8 cellular contexts compared by ENCODE assay signal in the genomic region with DNA sequence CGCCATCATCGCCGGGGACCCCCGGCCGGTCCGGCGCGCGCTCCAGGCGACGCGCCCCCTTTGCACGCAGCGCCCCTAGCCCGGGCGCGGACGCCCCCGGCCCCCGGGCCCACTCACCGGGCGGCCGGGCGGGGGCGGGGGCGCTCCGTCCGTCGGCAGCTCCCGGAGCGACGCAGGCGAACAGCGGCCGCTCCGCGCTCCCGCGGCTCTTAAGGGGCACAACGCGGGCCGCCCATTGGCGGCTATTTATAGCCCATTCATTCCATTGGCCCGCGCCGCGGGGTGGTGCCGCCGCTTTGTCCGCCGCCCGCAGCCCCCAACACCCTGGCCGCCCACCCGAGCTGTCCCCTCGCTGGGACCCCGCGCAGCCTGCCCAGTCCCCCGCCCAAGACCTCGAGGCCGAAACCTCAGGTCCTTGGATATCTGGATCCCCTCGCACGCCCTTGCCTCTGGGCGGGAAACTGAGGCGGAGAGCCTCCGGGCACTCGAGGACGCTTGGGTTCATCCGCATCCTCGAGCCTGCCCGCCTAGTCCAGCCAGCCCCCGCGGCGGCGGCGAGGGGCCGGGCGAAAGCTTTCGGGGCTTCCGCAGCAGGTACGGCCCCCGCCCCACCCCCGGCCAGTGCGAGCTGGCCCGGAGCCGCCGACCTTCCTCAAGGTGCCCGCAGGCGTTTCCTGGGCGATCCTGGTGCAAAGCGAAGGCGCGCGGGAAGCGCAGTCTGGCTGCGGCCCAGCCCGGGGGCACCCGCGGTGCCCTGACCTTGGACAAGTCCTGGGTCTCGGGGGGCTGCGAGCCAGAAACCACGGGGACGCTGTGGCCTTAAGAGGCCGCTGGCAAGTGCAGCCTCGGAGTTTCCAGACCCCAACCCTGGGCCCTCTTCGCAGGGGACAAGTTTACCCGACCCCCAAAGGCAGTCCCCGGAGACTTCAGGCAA. TPM values are rescaled to one million over a fixed set of nuclear protein-coding genes. Genes with fewer than 3 reads are reported as not detected.
DNase-seq lines count a peak whose midpoint lies in the region; FAIRE-seq and TF ChIP-seq lines count a peak whose summit lies in the region.

A gene (minus strand): TSS at position 182 of the 934 bp plus-strand sequence. CDS start 337 bp downstream, outside the sequence.

- H3K27me3 ChIP-seq in dorsolateral prefrontal cortex (no peaks in the 10 kb centered on the region), liver (ENCODE audit: control insufficient read depth in 4 of 4, insufficient read depth in 4 of 4, low read length in 3 of 4) (no peaks in the 10 kb centered on the region)

- TF ChIP-seq CTCF in RWPE1 (conservative IDR thresholded peaks at IDR 0.05; ENCODE audit: low read depth) (no peak), dorsolateral prefrontal cortex (IDR thresholded peaks at IDR 0.05 in 54 of 56, conservative IDR thresholded peaks at IDR 0.05 in 2 of 56; ENCODE audit: low read depth in 1 of 56, partially characterized antibody in 56 of 56) (peak in 3 of 56 donors; percentile 10 to 15 (median 11)), liver (IDR thresholded peaks at IDR 0.05; ENCODE audit: low read depth, low read length, missing input control) (no peak), subcutaneous adipose tissue (IDR thresholded peaks at IDR 0.05; ENCODE audit: low read depth) (no peak)

- CTCF ChIA-PET in RWPE1 (lab: Yijun Ruan, JAX), result interaction anchor here (0.6 to 6.2 kb wide), 4 partner anchors 19 to 41 kb away, joined by 3 to 57 read pairs (median 5); no protein-coding TSS in a partner anchor

- FAIRE-seq in RCC 7860 (lab: Jason Lieb, UNC), result no peak

- intact Hi-C loops in dorsolateral prefrontal cortex (cut with DNase I), result loop anchor here in 1 of 2 donors (1.0 kb wide), 1 partner anchor 20 kb away; no protein-coding TSS in a partner anchor

- H3K36me3 ChIP-seq in liver (ENCODE audit: control insufficient read depth in 4 of 4, insufficient read depth in 3 of 4, low read depth in 1 of 4, low read length in 3 of 4), result no peaks in the 10 kb centered on the region

- no peak within 1 kb of the TSS for H3K9ac ChIP-seq in liver (ENCODE audit: low read depth in 1 of 2, low read length in 2 of 2)

- TF ChIP-seq RAD21 in liver (IDR thresholded peaks at IDR 0.05), result no peak

- peaks cover 21 to 74% (median 33%) of the 10 kb centered on the region in 4 donors for H3K4me1 ChIP-seq in liver (ENCODE audit: control insufficient read depth in 4 of 4, insufficient read depth in 4 of 4, low read length in 3 of 4)

- peak within 1 kb of the TSS; percentile 65 to 93 (median 84) for H3K4me3 ChIP-seq in dorsolateral prefrontal cortex
- H3K4me3 ChIP-seq in liver (ENCODE audit: low read depth in 1 of 3, low read length in 3 of 3), result peak within 1 kb of the TSS in 1 of 3 donors; percentile 51

- DNase-seq in COR-L47 (lab: John Stamatoyannopoulos, UW), result peak; percentile 94
- peak; percentile 91 for DNase-seq in HuH-7.5 (ENCODE audit: low spot score)
- peak; percentile 79 for DNase-seq in RWPE1 (ENCODE audit: low spot score)
- DNase-seq in dorsolateral prefrontal cortex, result peak; percentile 79 to 95 (median 88)
- DNase-seq in RCC 7860 (ENCODE audit: low spot score), result no peak
- DNase-seq in stimulated activated CD4-positive, alpha-beta T cell treated with anti-CD3 and anti-CD28 coated beads, Interleukin-2, amount 100 ng/mL, for 48 hours, result no peak

- H3K9me3 ChIP-seq in liver (ENCODE audit: control insufficient read depth in 4 of 4, low read length in 3 of 4), result no peaks in the 10 kb centered on the region

- H3K27ac ChIP-seq in RWPE1, result peak within 1 kb of the TSS; percentile 100
- H3K27ac ChIP-seq in dorsolateral prefrontal cortex, result peak within 1 kb of the TSS; percentile 65 to 97 (median 93)
- peak within 1 kb of the TSS in 1 of 2 donors; percentile 12 for H3K27ac ChIP-seq in liver (ENCODE audit: low read depth in 1 of 2, low read length in 2 of 2)

- 8% methylated on average over 107 of the region's 107 CpGs for WGBS in liver

- POLR2A ChIA-PET in RWPE1 (lab: Yijun Ruan, JAX; ENCODE audit: low non-redundant PET), result interaction anchor here (1.0 to 2.0 kb wide), 2 partner anchors 10 to 17 kb away, joined by 4 to 8 read pairs; no protein-coding TSS in a partner anchor

TF ChIP-seq in liver, 16 proteins besides CTCF, POLR2A, EP300 and RAD21:
- no peak for TF ChIP-seq SP1 (IDR thresholded peaks at IDR 0.05)
- no peak for TF ChIP-seq GABPA (IDR thresholded peaks at IDR 0.05 in 1 of 2, conservative IDR thresholded peaks at IDR 0.05 in 1 of 2)
- TF ChIP-seq, protein P1, sequence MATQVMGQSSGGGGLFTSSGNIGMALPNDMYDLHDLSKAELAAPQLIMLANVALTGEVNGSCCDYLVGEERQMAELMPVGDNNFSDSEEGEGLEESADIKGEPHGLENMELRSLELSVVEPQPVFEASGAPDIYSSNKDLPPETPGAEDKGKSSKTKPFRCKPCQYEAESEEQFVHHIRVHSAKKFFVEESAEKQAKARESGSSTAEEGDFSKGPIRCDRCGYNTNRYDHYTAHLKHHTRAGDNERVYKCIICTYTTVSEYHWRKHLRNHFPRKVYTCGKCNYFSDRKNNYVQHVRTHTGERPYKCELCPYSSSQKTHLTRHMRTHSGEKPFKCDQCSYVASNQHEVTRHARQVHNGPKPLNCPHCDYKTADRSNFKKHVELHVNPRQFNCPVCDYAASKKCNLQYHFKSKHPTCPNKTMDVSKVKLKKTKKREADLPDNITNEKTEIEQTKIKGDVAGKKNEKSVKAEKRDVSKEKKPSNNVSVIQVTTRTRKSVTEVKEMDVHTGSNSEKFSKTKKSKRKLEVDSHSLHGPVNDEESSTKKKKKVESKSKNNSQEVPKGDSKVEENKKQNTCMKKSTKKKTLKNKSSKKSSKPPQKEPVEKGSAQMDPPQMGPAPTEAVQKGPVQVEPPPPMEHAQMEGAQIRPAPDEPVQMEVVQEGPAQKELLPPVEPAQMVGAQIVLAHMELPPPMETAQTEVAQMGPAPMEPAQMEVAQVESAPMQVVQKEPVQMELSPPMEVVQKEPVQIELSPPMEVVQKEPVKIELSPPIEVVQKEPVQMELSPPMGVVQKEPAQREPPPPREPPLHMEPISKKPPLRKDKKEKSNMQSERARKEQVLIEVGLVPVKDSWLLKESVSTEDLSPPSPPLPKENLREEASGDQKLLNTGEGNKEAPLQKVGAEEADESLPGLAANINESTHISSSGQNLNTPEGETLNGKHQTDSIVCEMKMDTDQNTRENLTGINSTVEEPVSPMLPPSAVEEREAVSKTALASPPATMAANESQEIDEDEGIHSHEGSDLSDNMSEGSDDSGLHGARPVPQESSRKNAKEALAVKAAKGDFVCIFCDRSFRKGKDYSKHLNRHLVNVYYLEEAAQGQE (IDR thresholded peaks at IDR 0.05), result no peak
- no peak for TF ChIP-seq HNF4A (conservative IDR thresholded peaks at IDR 0.05)
- TF ChIP-seq FOXA1 (IDR thresholded peaks at IDR 0.05), result no peak
- no peak for TF ChIP-seq NR2F2 (IDR thresholded peaks at IDR 0.05)
- no peak for TF ChIP-seq HNF4G (IDR thresholded peaks at IDR 0.05)
- TF ChIP-seq FOXA2 (IDR thresholded peaks at IDR 0.05), result no peak
- no peak for TF ChIP-seq EGR1 (IDR thresholded peaks at IDR 0.05; ENCODE audit: low read depth in 2 of 2)
- TF ChIP-seq, protein P2, sequence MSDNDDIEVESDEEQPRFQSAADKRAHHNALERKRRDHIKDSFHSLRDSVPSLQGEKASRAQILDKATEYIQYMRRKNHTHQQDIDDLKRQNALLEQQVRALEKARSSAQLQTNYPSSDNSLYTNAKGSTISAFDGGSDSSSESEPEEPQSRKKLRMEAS (IDR thresholded peaks at IDR 0.05), result no peak
- TF ChIP-seq JUND (IDR thresholded peaks at IDR 0.05), result no peak
- TF ChIP-seq, protein P3, sequence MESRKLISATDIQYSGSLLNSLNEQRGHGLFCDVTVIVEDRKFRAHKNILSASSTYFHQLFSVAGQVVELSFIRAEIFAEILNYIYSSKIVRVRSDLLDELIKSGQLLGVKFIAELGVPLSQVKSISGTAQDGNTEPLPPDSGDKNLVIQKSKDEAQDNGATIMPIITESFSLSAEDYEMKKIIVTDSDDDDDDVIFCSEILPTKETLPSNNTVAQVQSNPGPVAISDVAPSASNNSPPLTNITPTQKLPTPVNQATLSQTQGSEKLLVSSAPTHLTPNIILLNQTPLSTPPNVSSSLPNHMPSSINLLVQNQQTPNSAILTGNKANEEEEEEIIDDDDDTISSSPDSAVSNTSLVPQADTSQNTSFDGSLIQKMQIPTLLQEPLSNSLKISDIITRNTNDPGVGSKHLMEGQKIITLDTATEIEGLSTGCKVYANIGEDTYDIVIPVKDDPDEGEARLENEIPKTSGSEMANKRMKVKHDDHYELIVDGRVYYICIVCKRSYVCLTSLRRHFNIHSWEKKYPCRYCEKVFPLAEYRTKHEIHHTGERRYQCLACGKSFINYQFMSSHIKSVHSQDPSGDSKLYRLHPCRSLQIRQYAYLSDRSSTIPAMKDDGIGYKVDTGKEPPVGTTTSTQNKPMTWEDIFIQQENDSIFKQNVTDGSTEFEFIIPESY (IDR thresholded peaks at IDR 0.05), result no peak
- TF ChIP-seq RXRA (IDR thresholded peaks at IDR 0.05), result no peak
- TF ChIP-seq, protein P4, sequence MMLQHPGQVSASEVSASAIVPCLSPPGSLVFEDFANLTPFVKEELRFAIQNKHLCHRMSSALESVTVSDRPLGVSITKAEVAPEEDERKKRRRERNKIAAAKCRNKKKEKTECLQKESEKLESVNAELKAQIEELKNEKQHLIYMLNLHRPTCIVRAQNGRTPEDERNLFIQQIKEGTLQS (IDR thresholded peaks at IDR 0.05), result no peak

RNA-seq across cellular contexts. Expression of the gene that starts here (rescaled TPM):
- total RNA-seq in dorsolateral prefrontal cortex (1,000 to 10,000 TPM; 1,109 to 2,418 (median 1,592) TPM), liver (10 to 100 TPM in 1 of 2 donors, 1 to 10 TPM in 1; 9.0 to 26.6 TPM), subcutaneous adipose tissue (100 to 1,000 TPM in 2 of 4 donors, 10 to 100 TPM in 2; 53.8 to 512 (median 182) TPM)
- polyA plus RNA-seq in liver, result 10 to 100 TPM; 14.3 to 32.9 TPM

Comparison
In these comparisons a context has a peak if more than half of its experiments do, and no peak if none do; other contexts are left out.
1. DNase-seq: peak in COR-L47 (single experiment), HuH-7.5 (single experiment), RWPE1 (single experiment) and dorsolateral prefrontal cortex (10 of 10); none in RCC 7860 (single experiment) and stimulated activated CD4-positive, alpha-beta T cell treated with anti-CD3 and anti-CD28 coated beads, Interleukin-2, amount 100 ng/mL, for 48 hours (0 of 2).